14 cellular contexts compared by ENCODE assay signal in the genomic region with DNA sequence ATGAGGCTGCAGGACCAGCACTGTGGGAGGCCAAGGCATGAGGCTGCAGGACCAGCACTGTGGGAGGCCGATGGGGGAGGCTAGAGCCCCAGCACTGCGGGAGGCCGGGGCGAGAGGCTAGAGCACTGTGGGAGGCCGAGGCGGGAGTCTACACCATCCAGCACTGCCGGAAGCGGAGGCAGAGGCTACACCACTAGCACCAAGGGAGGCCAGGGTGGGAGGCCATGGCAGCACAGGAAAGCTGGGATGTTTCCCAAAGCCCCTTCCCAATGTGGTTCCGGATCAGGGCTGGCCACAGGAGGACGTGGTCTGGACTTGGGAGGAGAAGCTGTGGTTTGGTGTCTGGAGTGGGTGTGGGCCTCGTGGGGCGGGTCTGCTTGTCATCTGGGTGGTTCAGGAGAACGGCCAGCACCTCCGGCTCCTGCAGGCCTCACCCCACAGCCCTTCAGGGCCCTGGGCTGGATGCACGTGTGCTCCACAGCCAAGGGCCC.
"Had no signal": no experiment of that assay in that cellular context is flagged by ENCODE, and none has a peak within 500 bp of the region (broad histone marks: within the 10 kb centered on the region; RNA-seq: fewer than 3 reads in every experiment).

No MANE protein-coding gene starts in this region.

- DNase-seq: activated CD4-positive, alpha-beta T cell treated with anti-CD3 and anti-CD28 coated beads, Interleukin-2, amount 10 ng/mL, durations not matched to agents 24 days and 14 days; activated CD8-positive, alpha-beta memory T cell treated with anti-CD3 and anti-CD28 coated beads for 24 hours; brain microvascular endothelial cell; hypothalamus; stimulated activated CD4-positive, alpha-beta T cell treated with anti-CD3 and anti-CD28 coated beads, Interleukin-2, amount 100 ng/mL, for 24 hours; stimulated activated naive B cell treated with anti-CD40 and anti-IgM and Interleukin-4, amounts not matched to agents 10 μg/mL and 1 μg/mL and 100 μg/mL, for 72 hours; substantia nigra had no signal

- H3K27me3 ChIP-seq: brain microvascular endothelial cell, pancreas had no signal

- FAIRE-seq: pancreas had no signal

- H3K4me3 ChIP-seq: gastroesophageal sphincter, pancreas had no signal

- H3K36me3 ChIP-seq: brain microvascular endothelial cell, gastroesophageal sphincter, pancreas had no signal

- H3K9me3 Mint-ChIP-seq: activated CD4-positive, alpha-beta T cell treated with anti-CD3 and anti-CD28 coated beads, Interleukin-2, amount 10 ng/mL, durations not matched to agents 24 days and 14 days; activated naive CD4-positive, alpha-beta T cell treated with anti-CD3 and anti-CD28 coated beads, Interleukin-2, amount 50 U/mL, for 72 hours; type B pancreatic cell had no signal

- ATAC-seq: activated naive CD4-positive, alpha-beta T cell treated with anti-CD3 and anti-CD28 coated beads, Interleukin-2, amount 50 U/mL, for 72 hours; gastroesophageal sphincter; pancreas; stimulated activated naive B cell treated with anti-CD40 and anti-IgM and Interleukin-4, amounts not matched to agents 10 μg/mL and 1 μg/mL and 100 μg/mL, for 72 hours had no signal

- H3K27ac ChIP-seq: brain microvascular endothelial cell, gastroesophageal sphincter, pancreas had no signal

- H3K4me1 Mint-ChIP-seq: activated CD4-positive, alpha-beta T cell treated with anti-CD3 and anti-CD28 coated beads, Interleukin-2, amount 10 ng/mL, durations not matched to agents 24 days and 14 days; neural crest cell; stimulated activated naive B cell treated with anti-CD40 and anti-IgM and Interleukin-4, amounts not matched to agents 10 μg/mL and 1 μg/mL and 100 μg/mL, for 72 hours had no signal

- H3K36me3 Mint-ChIP-seq: activated naive CD4-positive, alpha-beta T cell treated with anti-CD3 and anti-CD28 coated beads, Interleukin-2, amount 50 U/mL, for 72 hours; stimulated activated naive B cell treated with anti-CD40 and anti-IgM and Interleukin-4, amounts not matched to agents 10 μg/mL and 1 μg/mL and 100 μg/mL, for 72 hours; type B pancreatic cell had no signal

- H3K4me3 Mint-ChIP-seq: activated CD4-positive, alpha-beta T cell treated with anti-CD3 and anti-CD28 coated beads, Interleukin-2, amount 10 ng/mL, durations not matched to agents 24 days and 14 days; dendritic cell treated with granulocyte-macrophage colony-stimulating factor and Interleukin-4, amounts not matched to agents 40 ng/mL and 50 ng/mL, for 4 days; neural crest cell; stimulated activated naive B cell treated with anti-CD40 and anti-IgM and Interleukin-4, amounts not matched to agents 10 μg/mL and 1 μg/mL and 100 μg/mL, for 72 hours; T-helper 1 cell treated with Interleukin-12 subunit alpha and Interleukin-12 subunit beta and Interleukin-4 antibody, amounts not matched to agents 30 μg/mL and 1 μg/mL, for 36 hours; type B pancreatic cell had no signal

- H3K27ac Mint-ChIP-seq: activated CD4-positive, alpha-beta T cell treated with anti-CD3 and anti-CD28 coated beads, Interleukin-2, amount 10 ng/mL, durations not matched to agents 24 days and 14 days; activated naive CD4-positive, alpha-beta T cell treated with anti-CD3 and anti-CD28 coated beads, Interleukin-2, amount 50 U/mL, for 72 hours; dendritic cell treated with granulocyte-macrophage colony-stimulating factor and Interleukin-4, amounts not matched to agents 40 ng/mL and 50 ng/mL, for 4 days; stimulated activated naive B cell treated with anti-CD40 and anti-IgM and Interleukin-4, amounts not matched to agents 10 μg/mL and 1 μg/mL and 100 μg/mL, for 72 hours; T-helper 1 cell treated with Interleukin-12 subunit alpha and Interleukin-12 subunit beta and Interleukin-4 antibody, amounts not matched to agents 30 μg/mL and 1 μg/mL, for 36 hours; type B pancreatic cell had no signal

- H3K27me3 Mint-ChIP-seq: activated CD4-positive, alpha-beta T cell treated with anti-CD3 and anti-CD28 coated beads, Interleukin-2, amount 10 ng/mL, durations not matched to agents 24 days and 14 days; type B pancreatic cell had no signal

- H3K9me3 ChIP-seq: pancreas had no signal
